ENCODE assay signal across 8 cellular contexts in genomic region chr22:19874307-19875060, GRCh38. TPM values are rescaled to one million over a fixed set of nuclear protein-coding genes. Genes with fewer than 3 reads are reported as not detected.
DNase-seq lines count a peak whose midpoint lies in the region; ATAC-seq and TF ChIP-seq lines count a peak whose summit lies in the region.

No MANE protein-coding gene starts in this region.

- H3K36me3 ChIP-seq in BLaER1 (no peaks in the 10 kb centered on the region; the same call in 1 of the 2 replicates), lower lobe of right lung (peaks cover 13% of the 10 kb centered on the region)

- peaks cover 10% of the 10 kb centered on the region for H3K4me1 Mint-ChIP-seq in activated naive CD4-positive, alpha-beta T cell treated with anti-CD3 and anti-CD28 coated beads, Interleukin-2, amount 50 U/mL, for 24 hours

- H3K4me2 ChIP-seq in BLaER1: peak overlapping the region; percentile 83

- H3K9me3 Mint-ChIP-seq in activated naive CD4-positive, alpha-beta T cell treated with anti-CD3 and anti-CD28 coated beads, Interleukin-2, amount 50 U/mL, for 24 hours: no peaks in the 10 kb centered on the region

- intact Hi-C loops in lower lobe of right lung (cut with DNase I): no loop called here

- H3K36me3 Mint-ChIP-seq in activated naive CD4-positive, alpha-beta T cell treated with anti-CD3 and anti-CD28 coated beads, Interleukin-2, amount 50 U/mL, for 24 hours: no peaks in the 10 kb centered on the region

- no peaks in the 10 kb centered on the region for H3K9me3 ChIP-seq in BLaER1
- no peaks in the 10 kb centered on the region for H3K9me3 ChIP-seq in lower lobe of right lung

- peak; percentile 49 for DNase-seq in NCI-H1105 (lab: John Stamatoyannopoulos, UW)
- peak; percentile 90 for DNase-seq in lower lobe of right lung
- no peak for DNase-seq in NCI-H1048 (lab: John Stamatoyannopoulos, UW)
- DNase-seq in pons (ENCODE audit: low spot score): no peak

- peak overlapping the region; percentile 17 for H3K27ac Mint-ChIP-seq in activated naive CD4-positive, alpha-beta T cell treated with anti-CD3 and anti-CD28 coated beads, Interleukin-2, amount 50 U/mL, for 24 hours

- H3K27me3 Mint-ChIP-seq in activated naive CD4-positive, alpha-beta T cell treated with anti-CD3 and anti-CD28 coated beads, Interleukin-2, amount 50 U/mL, for 24 hours: no peaks in the 10 kb centered on the region

- no peaks in the 10 kb centered on the region for H3K27me3 ChIP-seq in BLaER1
- no peaks in the 10 kb centered on the region for H3K27me3 ChIP-seq in lower lobe of right lung (ENCODE audit: low read depth)

- no peak overlapping the region for H3K4me3 Mint-ChIP-seq in activated naive CD4-positive, alpha-beta T cell treated with anti-CD3 and anti-CD28 coated beads, Interleukin-2, amount 50 U/mL, for 24 hours

- H3K4me1 ChIP-seq in BLaER1 (peaks cover 56% of the 10 kb centered on the region), lower lobe of right lung (peaks cover 32% of the 10 kb centered on the region)

- H3K9ac ChIP-seq in BLaER1: peak overlapping the region; percentile 38; the same call in 1 of the 2 replicates

- peak overlapping the region; percentile 80 for H3K27ac ChIP-seq in BLaER1
- H3K27ac ChIP-seq in lower lobe of right lung: peak overlapping the region; percentile 67

- no peaks in the 10 kb centered on the region for H4K20me1 ChIP-seq in BLaER1

- ATAC-seq in lower lobe of right lung: peak; percentile 85 to 91
- ATAC-seq in HG03378 (IDR thresholded peaks at IDR 0.05; ENCODE audit: unreplicated experiment): no peak
- no peak for ATAC-seq in HG03439 (IDR thresholded peaks at IDR 0.05; ENCODE audit: unreplicated experiment)

- no peak overlapping the region for H3K4me3 ChIP-seq in BLaER1
- H3K4me3 ChIP-seq in lower lobe of right lung: peak overlapping the region; percentile 11

- TF ChIP-seq CTCF in lower lobe of right lung (IDR thresholded peaks at IDR 0.05): no peak

RNA-seq across cellular contexts. Expression of gene GNB1L, which starts 19.8 kb away (rescaled TPM):
- 6.0 TPM for total RNA-seq in lower lobe of right lung

RNA-seq across cellular contexts. Expression of gene RTL10, which starts 19.8 kb away (rescaled TPM):
- 24.3 TPM for total RNA-seq in lower lobe of right lung

Comparison
In these comparisons a context has a peak if more than half of its experiments do, and no peak if none do; other contexts are left out.
1. DNase-seq: peak in NCI-H1105 (single experiment) and lower lobe of right lung (single experiment); none in NCI-H1048 (single experiment) and pons (single experiment).
2. ATAC-seq: peak in lower lobe of right lung (2 of 2); none in HG03378 (single experiment) and HG03439 (single experiment).